In the genomic region with DNA sequence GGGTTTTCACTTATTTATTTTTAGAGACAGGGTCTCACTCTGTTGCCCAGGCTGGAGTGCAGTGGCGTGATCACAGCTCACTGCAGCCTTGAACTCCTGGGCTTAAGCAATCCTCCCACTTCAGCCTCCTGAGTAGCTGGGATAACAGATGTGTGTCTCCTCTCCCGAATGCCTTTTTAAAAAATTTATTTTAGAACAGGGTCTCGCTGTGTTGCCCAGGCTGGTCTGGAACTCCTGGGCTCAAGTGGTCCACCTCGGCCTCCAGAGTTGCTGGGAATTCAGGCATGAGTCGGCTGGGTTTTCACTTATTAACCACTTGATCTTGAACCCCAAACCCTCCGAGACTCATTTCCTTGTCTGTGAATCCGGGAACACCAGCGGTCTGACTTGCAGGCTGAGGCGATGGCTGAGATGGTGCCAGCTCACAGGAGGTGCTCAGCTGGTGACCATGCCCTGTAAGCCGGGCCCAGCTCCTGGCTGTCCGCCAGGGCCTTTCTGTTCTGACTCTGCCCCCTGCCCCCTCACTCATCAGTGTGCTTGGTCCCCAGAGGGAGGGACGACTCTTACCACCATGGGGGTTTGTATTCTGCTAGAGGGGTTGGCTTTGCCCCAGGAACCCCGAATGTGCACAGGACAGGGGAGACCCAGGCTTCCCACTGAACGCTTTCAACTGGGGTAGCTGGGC, we compare ENCODE assay signal across 17 cellular contexts. TPM values are rescaled to one million over a fixed set of nuclear protein-coding genes. Genes with fewer than 3 reads are reported as not detected.
A peak's percentile ranks its signal among the peaks of the same experiment; 100 is the strongest.
DNase-seq lines count a peak whose midpoint lies in the region; ATAC-seq, FAIRE-seq and TF ChIP-seq lines count a peak whose summit lies in the region.
"Had no signal": no experiment of that assay in that cellular context is flagged by ENCODE, and none has a peak within 500 bp of the region (broad histone marks: within the 10 kb centered on the region; RNA-seq: fewer than 3 reads in every experiment).

No MANE protein-coding gene starts in this region.

- H3K23ac ChIP-seq in trophoblast cell (ENCODE audit: low read length), result no peak overlapping the region

- no peak overlapping the region for H2AK5ac ChIP-seq in trophoblast cell (ENCODE audit: low read length)

- peaks cover 0 to 25% (median 0%) of the 10 kb centered on the region in 11 experiments; a peak in 7 of 22 replicates for H4K20me1 ChIP-seq in BLaER1 treated with 17β-estradiol and CSF1 and Interleukin-3, amounts not matched to agents 10 nM and 100 nM

- H3K4me2 ChIP-seq in BLaER1 treated with 17β-estradiol and CSF1 and Interleukin-3, amounts not matched to agents 10 nM and 100 nM, result peak overlapping the region in 8 of 11 experiments; percentile 66 to 94 (median 88); a peak in 13 of 22 replicates
- H3K4me2 ChIP-seq in trophoblast cell (ENCODE audit: low read length), result no peak overlapping the region

- H4K8ac ChIP-seq in trophoblast cell (ENCODE audit: low read depth, low read length), result no peak overlapping the region

- no peak overlapping the region for H4K91ac ChIP-seq in trophoblast cell (ENCODE audit: low read depth, low read length)

- ATAC-seq in pancreas (no peak), GM21381 (IDR thresholded peaks at IDR 0.05; ENCODE audit: unreplicated experiment) (no peak)

- peaks cover 0 to 3% (median 0%) of the 10 kb centered on the region in 11 experiments; a peak in 5 of 22 replicates for H3K27me3 ChIP-seq in BLaER1 treated with 17β-estradiol and CSF1 and Interleukin-3, amounts not matched to agents 10 nM and 100 nM
- H3K27me3 ChIP-seq in H7 (ENCODE audit: control insufficient read depth, insufficient read depth, low read length) (no peaks in the 10 kb centered on the region; the same call in 1 of the 2 replicates), pancreas (no peaks in the 10 kb centered on the region), trophoblast cell (ENCODE audit: insufficient read depth, low read length) (no peaks in the 10 kb centered on the region)
- H3K27me3 ChIP-seq: ascending aorta had no signal

- H3K4me3 ChIP-seq in BLaER1 treated with 17β-estradiol and CSF1 and Interleukin-3, amounts not matched to agents 10 nM and 100 nM, result no peak overlapping the region
- H3K4me3 ChIP-seq in H7 (ENCODE audit: insufficient read depth, low read depth, low read length), result no peak overlapping the region
- H3K4me3 ChIP-seq in foreskin fibroblast (ENCODE audit: low read depth in 1 of 2, low read length in 2 of 2), result no peak overlapping the region
- no peak overlapping the region for H3K4me3 ChIP-seq in pancreas
- no peak overlapping the region for H3K4me3 ChIP-seq in trophoblast cell (ENCODE audit: low read depth, low read length)
- H3K4me3 ChIP-seq: ascending aorta, SJCRH30 had no signal

- TF ChIP-seq CTCF in foreskin fibroblast (IDR thresholded peaks at IDR 0.05; ENCODE audit: low read depth, low read length) (no peak), pancreas (IDR thresholded peaks at IDR 0.05) (no peak)

- H2BK5ac ChIP-seq in trophoblast cell (ENCODE audit: low read depth, low read length, poor library complexity), result no peak overlapping the region

- H3K79me2 ChIP-seq in trophoblast cell (ENCODE audit: control insufficient read depth, insufficient read depth, low read length, poor library complexity), result no peaks in the 10 kb centered on the region

- H2AFZ ChIP-seq in trophoblast cell (ENCODE audit: insufficient read depth, low read length, poor library complexity), result no peak overlapping the region

- no peaks in the 10 kb centered on the region for H3K79me1 ChIP-seq in trophoblast cell (ENCODE audit: low read length)

- no peak overlapping the region for H3K9ac ChIP-seq in BLaER1 treated with 17β-estradiol and CSF1 and Interleukin-3, amounts not matched to agents 10 nM and 100 nM
- H3K9ac ChIP-seq in trophoblast cell (ENCODE audit: low read length), result no peak overlapping the region

- no peak overlapping the region for H3K27ac ChIP-seq in BLaER1 treated with 17β-estradiol and CSF1 and Interleukin-3, amounts not matched to agents 10 nM and 100 nM
- H3K27ac ChIP-seq in pancreas (no peak overlapping the region), trophoblast cell (ENCODE audit: low read depth, low read length) (no peak overlapping the region)
- H3K27ac ChIP-seq: ascending aorta, epithelial cell of prostate, SJCRH30 had no signal

- H3K4me1 ChIP-seq in BLaER1 treated with 17β-estradiol and CSF1 and Interleukin-3, amounts not matched to agents 10 nM and 100 nM, result peaks cover 3 to 61% (median 48%) of the 10 kb centered on the region in 10 experiments; a peak in 18 of 20 replicates
- H3K4me1 ChIP-seq in pancreas, result no peaks in the 10 kb centered on the region
- H3K4me1 ChIP-seq in trophoblast cell (ENCODE audit: control insufficient read depth in 1 of 2, insufficient read depth in 2 of 2, low read length in 2 of 2), result no peaks in the 10 kb centered on the region
- H3K4me1 ChIP-seq: ascending aorta, SJCRH30 had no signal

- no peak overlapping the region for H3K14ac ChIP-seq in trophoblast cell (ENCODE audit: low read length)

- intact Hi-C loops in pancreas (cut with DNase I), result loop anchor here in 1 of 3 donors (10.0 kb wide), 1 partner anchor 415 kb away; a partner anchor contains a TSS

- no peak overlapping the region for H2BK120ac ChIP-seq in trophoblast cell (ENCODE audit: insufficient read depth, low read length, poor library complexity)

- no peak for FAIRE-seq in pancreas (lab: Jason Lieb, UNC)
- FAIRE-seq: colon had no signal

- 52 to 65% methylated on average over 14 of the region's 14 CpGs for WGBS in pancreas, 2 donors
- no CpG with 5 or more reads among the region's 14 CpGs for WGBS in trophoblast cell (ENCODE audit: extremely low coverage, insufficient coverage, insufficient read length)

- peaks cover 21 to 27% (median 24%) of the 10 kb centered on the region in 11 experiments for H3K9me3 ChIP-seq in BLaER1 treated with 17β-estradiol and CSF1 and Interleukin-3, amounts not matched to agents 10 nM and 100 nM (replicated peaks in 1 of 11)
- H3K9me3 ChIP-seq in pancreas (no peaks in the 10 kb centered on the region), trophoblast cell (ENCODE audit: insufficient read depth, low read depth, low read length) (peaks cover 14% of the 10 kb centered on the region)
- H3K9me3 ChIP-seq: SJCRH30 had no signal

- H3K4ac ChIP-seq in trophoblast cell (ENCODE audit: low read depth, low read length), result no peak overlapping the region

- H3K18ac ChIP-seq in trophoblast cell (ENCODE audit: low read length), result no peak overlapping the region

- no peak overlapping the region for H2BK12ac ChIP-seq in trophoblast cell (ENCODE audit: low read length)

- H3K36me3 ChIP-seq in BLaER1 treated with 17β-estradiol and CSF1 and Interleukin-3, amounts not matched to agents 10 nM and 100 nM, result no peaks in the 10 kb centered on the region
- H3K36me3 ChIP-seq in H7 (replicated peaks; ENCODE audit: control insufficient read depth, insufficient read depth, low read length), result no peaks in the 10 kb centered on the region
- H3K36me3 ChIP-seq in pancreas, result no peaks in the 10 kb centered on the region
- no peaks in the 10 kb centered on the region for H3K36me3 ChIP-seq in trophoblast cell (ENCODE audit: control insufficient read depth in 1 of 2, insufficient read depth in 2 of 2, low read length in 2 of 2)
- H3K36me3 ChIP-seq: ascending aorta, SJCRH30 had no signal

- peak; percentile 58 for DNase-seq in H7
- DNase-seq in foreskin fibroblast, result peak; percentile 18 to 42
- DNase-seq in pancreas, result peak in 5 of 6 donors; percentile 10 to 62 (median 39)
- no peak for DNase-seq in NCI-H82 treated with DMSO at 0.1 percent for 48 hours (lab: John Stamatoyannopoulos, UW; ENCODE audit: unreplicated experiment)
- DNase-seq in trophoblast cell, result no peak
- DNase-seq: activated CD4-positive, alpha-beta T cell treated with anti-CD3 and anti-CD28 coated beads for 4 hours; activated naive CD4-positive, alpha-beta T cell treated with Interleukin-2 at 50 U/mL for 16 hours; mesendoderm; NCI-H1436 treated with DMSO at 0.1 percent for 48 hours; stimulated activated CD4-positive, alpha-beta T cell treated with anti-CD3 and anti-CD28 coated beads, Interleukin-4, amount 100 ng/mL, for 24 hours; stimulated activated CD8-positive, alpha-beta memory T cell treated with anti-CD3 and anti-CD28 coated beads, Interleukin-4, amount 100 ng/mL, for 48 hours had no signal

- H4K12ac ChIP-seq in trophoblast cell (ENCODE audit: low read depth, low read length), result no peak overlapping the region

RNA-seq across cellular contexts. Expression of a gene that starts 22.6 kb away (rescaled TPM):
- total RNA-seq in H7 (2014; rRNA removed; shearing (Covaris generic)), result 1.3 and 3.0 TPM in 2 replicates
- total RNA-seq in pancreas, result 1 to 10 TPM in 5 of 6 donors, under 1 TPM in 1; 0.39 to 3.1 (median 2.2) TPM
- 1 to 10 TPM; 7.6 to 8.7 TPM for polyA plus RNA-seq in pancreas
- 0.65 and 0.66 TPM in 2 replicates for polyA plus RNA-seq in trophoblast cell (2013)
- total RNA-seq: ascending aorta, SJCRH30 had no signal

RNA-seq across cellular contexts. Expression of a gene that starts 23.6 kb away (rescaled TPM):
- total RNA-seq in H7 (2014; rRNA removed; shearing (Covaris generic)), result 62.9 and 83.5 TPM in 2 replicates
- 10 to 100 TPM in 4 of 6 donors, 1 to 10 TPM in 2; 3.3 to 16.4 (median 10.8) TPM for total RNA-seq in pancreas
- 10 to 100 TPM; 12.1 to 13.4 TPM for polyA plus RNA-seq in pancreas
- polyA plus RNA-seq in trophoblast cell (2013), result 5.7 and 6.2 TPM in 2 replicates

RNA-seq across cellular contexts. Expression of a gene that starts 54.0 kb away (rescaled TPM):
- 0.07 and 0.55 TPM in 2 replicates for total RNA-seq in H7 (2014; rRNA removed; shearing (Covaris generic))
- total RNA-seq in pancreas, result 10 to 100 TPM; 10.3 to 37.2 (median 19.0) TPM
- polyA plus RNA-seq in pancreas, result 100 to 1,000 TPM; 120 to 124 TPM
- 0.07 and 0.14 TPM in 2 replicates for polyA plus RNA-seq in trophoblast cell (2013)
- total RNA-seq: SJCRH30 had no signal

Comparison
In these comparisons a context has a peak if more than half of its experiments do, and no peak if none do; other contexts are left out.
1. DNase-seq: peak in H7 (single experiment), foreskin fibroblast (2 of 2) and pancreas (5 of 6); none in NCI-H82 treated with DMSO at 0.1 percent for 48 hours (single experiment) and trophoblast cell (0 of 2).